8 cellular contexts compared by ENCODE assay signal in genomic region chr15:59528965-59529402, GRCh38.
DNase-seq lines count a peak whose midpoint lies in the region; ATAC-seq and TF ChIP-seq lines count a peak whose summit lies in the region.

No MANE protein-coding gene starts in this region.

- intact Hi-C loops in esophagus squamous epithelium (cut with DNase I) = no loop called here

- no peak overlapping the region for H3K27ac ChIP-seq in esophagus squamous epithelium

- DNase-seq in GM04504 (ENCODE audit: low read depth) (peak; percentile 71), Kasumi-1 (lab: John Stamatoyannopoulos, UW) (peak; percentile 66 to 70), activated T-cell treated with anti-CD3 and anti-CD28 coated beads for 48 hours (ENCODE audit: low read depth) (peak; percentile 42), esophagus squamous epithelium (lab: John Stamatoyannopoulos, UW) (peak; percentile 36)
- peak; percentile 52 to 85 (median 70) for DNase-seq in naive thymus-derived CD8-positive, alpha-beta T cell
- peak; percentile 59 for DNase-seq in stimulated activated naive B cell treated with anti-CD40 and anti-IgM and Interleukin-4, amounts not matched to agents 10 μg/mL and 1 μg/mL and 100 μg/mL, for 72 hours

- no peak for TF ChIP-seq POLR2A in esophagus squamous epithelium (IDR thresholded peaks at IDR 0.05)

- no peak overlapping the region for H3K4me3 Mint-ChIP-seq in naive thymus-derived CD8-positive, alpha-beta T cell
- no peak overlapping the region for H3K4me3 Mint-ChIP-seq in stimulated activated naive B cell treated with anti-CD40 and anti-IgM and Interleukin-4, amounts not matched to agents 10 μg/mL and 1 μg/mL and 100 μg/mL, for 72 hours

- peaks cover 0 to 5% (median 0%) of the 10 kb centered on the region in 5 donors for H3K27me3 Mint-ChIP-seq in naive thymus-derived CD8-positive, alpha-beta T cell
- no peaks in the 10 kb centered on the region for H3K27me3 Mint-ChIP-seq in stimulated activated naive B cell treated with anti-CD40 and anti-IgM and Interleukin-4, amounts not matched to agents 10 μg/mL and 1 μg/mL and 100 μg/mL, for 72 hours

- peaks cover 0 to 35% (median 6%) of the 10 kb centered on the region in 3 donors for H3K4me1 ChIP-seq in esophagus squamous epithelium

- no peaks in the 10 kb centered on the region for H3K9me3 ChIP-seq in esophagus squamous epithelium

- H3K36me3 ChIP-seq in esophagus squamous epithelium = no peaks in the 10 kb centered on the region

- no peaks in the 10 kb centered on the region for H3K36me3 Mint-ChIP-seq in naive thymus-derived CD8-positive, alpha-beta T cell
- H3K36me3 Mint-ChIP-seq in stimulated activated naive B cell treated with anti-CD40 and anti-IgM and Interleukin-4, amounts not matched to agents 10 μg/mL and 1 μg/mL and 100 μg/mL, for 72 hours = no peaks in the 10 kb centered on the region

- POLR2A ChIA-PET in naive thymus-derived CD8-positive, alpha-beta T cell (lab: Charles Lee) = interaction anchor here (0.6 to 1.3 kb wide), 4 partner anchors 410 to 553 kb away, joined by 3 to 8 read pairs (median 4); partner anchors contain the start of gene RNF111

- peak overlapping the region in 4 of 10 donors; percentile 3 to 37 (median 10) for H3K27ac Mint-ChIP-seq in naive thymus-derived CD8-positive, alpha-beta T cell
- H3K27ac Mint-ChIP-seq in stimulated activated naive B cell treated with anti-CD40 and anti-IgM and Interleukin-4, amounts not matched to agents 10 μg/mL and 1 μg/mL and 100 μg/mL, for 72 hours = peak overlapping the region; percentile 67

- peak; percentile 78 to 85 for ATAC-seq in naive thymus-derived CD8-positive, alpha-beta T cell
- peak; percentile 76 to 78 for ATAC-seq in stimulated activated naive B cell treated with anti-CD40 and anti-IgM and Interleukin-4, amounts not matched to agents 10 μg/mL and 1 μg/mL and 100 μg/mL, for 72 hours (replicated peaks)
- no peak for ATAC-seq in HG03378 (IDR thresholded peaks at IDR 0.05; ENCODE audit: unreplicated experiment)

- no peaks in the 10 kb centered on the region for H3K27me3 ChIP-seq in esophagus squamous epithelium

- peaks cover 13 to 30% (median 22%) of the 10 kb centered on the region in 4 donors for H3K4me1 Mint-ChIP-seq in naive thymus-derived CD8-positive, alpha-beta T cell
- H3K4me1 Mint-ChIP-seq in stimulated activated naive B cell treated with anti-CD40 and anti-IgM and Interleukin-4, amounts not matched to agents 10 μg/mL and 1 μg/mL and 100 μg/mL, for 72 hours = peaks cover 15 to 37% of the 10 kb centered on the region in 2 donors

- no peak overlapping the region for H3K4me3 ChIP-seq in esophagus squamous epithelium

- no peaks in the 10 kb centered on the region for H3K9me3 Mint-ChIP-seq in naive thymus-derived CD8-positive, alpha-beta T cell
- no peaks in the 10 kb centered on the region for H3K9me3 Mint-ChIP-seq in stimulated activated naive B cell treated with anti-CD40 and anti-IgM and Interleukin-4, amounts not matched to agents 10 μg/mL and 1 μg/mL and 100 μg/mL, for 72 hours

- TF ChIP-seq CTCF in esophagus squamous epithelium (IDR thresholded peaks at IDR 0.05) = peak; percentile 58 to 89 (median 78)

- WGBS in esophagus squamous epithelium, 2 donors = 11% methylated on average over 7 to 8 of the region's 8 CpGs

TF ChIP-seq in PFSK-1, 5 proteins besides CTCF, POLR2A, EP300 and RAD21:
- no peak for TF ChIP-seq SIN3A (IDR thresholded peaks at IDR 0.05; ENCODE audit: borderline replicate concordance, insufficient read depth, low read length)
- no peak for TF ChIP-seq FOXP2 (optimal IDR thresholded peaks at IDR 0.05; ENCODE audit: borderline replicate concordance, extremely low read depth, extremely low read length, insufficient read depth)
- TF ChIP-seq TAF1 (IDR thresholded peaks at IDR 0.05; ENCODE audit: borderline replicate concordance, insufficient read depth, low read length) = no peak
- TF ChIP-seq REST (IDR thresholded peaks at IDR 0.05; ENCODE audit: insufficient read depth in 1 of 2, low read depth in 2 of 2, low read length in 2 of 2) = peak; percentile 51 to 82; a peak in 2 of 4 replicates
- TF ChIP-seq POLR2AphosphoS5 (IDR thresholded peaks at IDR 0.05; ENCODE audit: low read depth, low read length) = no peak
TF ChIP-seq in PFSK-1: peak in this region for 1.
